Comparison of ENCODE assay signal across 2 cellular contexts in genomic region chr4:165588534-165589310, GRCh38.
TF ChIP-seq lines count a peak whose summit lies in the region.

No MANE protein-coding gene starts in this region.

TF ChIP-seq in GM23338, 12 proteins besides CTCF, POLR2A, EP300 and RAD21 (continued from another document):
- TF ChIP-seq STAT1 (IDR thresholded peaks at IDR 0.05; ENCODE audit: unreplicated experiment) (no peak), ZNF331 (CRISPR knock-in tag; IDR thresholded peaks at IDR 0.05; ENCODE audit: low read depth) (no peak), EZH2 (IDR thresholded peaks at IDR 0.05; ENCODE audit: low read depth, unreplicated experiment) (no peak), NANOG (IDR thresholded peaks at IDR 0.05; ENCODE audit: borderline replicate concordance) (no peak), ZNF114 (CRISPR knock-in tag; IDR thresholded peaks at IDR 0.05) (no peak), POLR2AphosphoS5 (IDR thresholded peaks at IDR 0.05; ENCODE audit: low read depth) (no peak), REST (IDR thresholded peaks at IDR 0.05; ENCODE audit: unreplicated experiment) (no peak)
- TF ChIP-seq, protein P1, sequence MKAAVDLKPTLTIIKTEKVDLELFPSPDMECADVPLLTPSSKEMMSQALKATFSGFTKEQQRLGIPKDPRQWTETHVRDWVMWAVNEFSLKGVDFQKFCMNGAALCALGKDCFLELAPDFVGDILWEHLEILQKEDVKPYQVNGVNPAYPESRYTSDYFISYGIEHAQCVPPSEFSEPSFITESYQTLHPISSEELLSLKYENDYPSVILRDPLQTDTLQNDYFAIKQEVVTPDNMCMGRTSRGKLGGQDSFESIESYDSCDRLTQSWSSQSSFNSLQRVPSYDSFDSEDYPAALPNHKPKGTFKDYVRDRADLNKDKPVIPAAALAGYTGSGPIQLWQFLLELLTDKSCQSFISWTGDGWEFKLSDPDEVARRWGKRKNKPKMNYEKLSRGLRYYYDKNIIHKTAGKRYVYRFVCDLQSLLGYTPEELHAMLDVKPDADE (IDR thresholded peaks at IDR 0.05), result no peak
- TF ChIP-seq, protein P2, sequence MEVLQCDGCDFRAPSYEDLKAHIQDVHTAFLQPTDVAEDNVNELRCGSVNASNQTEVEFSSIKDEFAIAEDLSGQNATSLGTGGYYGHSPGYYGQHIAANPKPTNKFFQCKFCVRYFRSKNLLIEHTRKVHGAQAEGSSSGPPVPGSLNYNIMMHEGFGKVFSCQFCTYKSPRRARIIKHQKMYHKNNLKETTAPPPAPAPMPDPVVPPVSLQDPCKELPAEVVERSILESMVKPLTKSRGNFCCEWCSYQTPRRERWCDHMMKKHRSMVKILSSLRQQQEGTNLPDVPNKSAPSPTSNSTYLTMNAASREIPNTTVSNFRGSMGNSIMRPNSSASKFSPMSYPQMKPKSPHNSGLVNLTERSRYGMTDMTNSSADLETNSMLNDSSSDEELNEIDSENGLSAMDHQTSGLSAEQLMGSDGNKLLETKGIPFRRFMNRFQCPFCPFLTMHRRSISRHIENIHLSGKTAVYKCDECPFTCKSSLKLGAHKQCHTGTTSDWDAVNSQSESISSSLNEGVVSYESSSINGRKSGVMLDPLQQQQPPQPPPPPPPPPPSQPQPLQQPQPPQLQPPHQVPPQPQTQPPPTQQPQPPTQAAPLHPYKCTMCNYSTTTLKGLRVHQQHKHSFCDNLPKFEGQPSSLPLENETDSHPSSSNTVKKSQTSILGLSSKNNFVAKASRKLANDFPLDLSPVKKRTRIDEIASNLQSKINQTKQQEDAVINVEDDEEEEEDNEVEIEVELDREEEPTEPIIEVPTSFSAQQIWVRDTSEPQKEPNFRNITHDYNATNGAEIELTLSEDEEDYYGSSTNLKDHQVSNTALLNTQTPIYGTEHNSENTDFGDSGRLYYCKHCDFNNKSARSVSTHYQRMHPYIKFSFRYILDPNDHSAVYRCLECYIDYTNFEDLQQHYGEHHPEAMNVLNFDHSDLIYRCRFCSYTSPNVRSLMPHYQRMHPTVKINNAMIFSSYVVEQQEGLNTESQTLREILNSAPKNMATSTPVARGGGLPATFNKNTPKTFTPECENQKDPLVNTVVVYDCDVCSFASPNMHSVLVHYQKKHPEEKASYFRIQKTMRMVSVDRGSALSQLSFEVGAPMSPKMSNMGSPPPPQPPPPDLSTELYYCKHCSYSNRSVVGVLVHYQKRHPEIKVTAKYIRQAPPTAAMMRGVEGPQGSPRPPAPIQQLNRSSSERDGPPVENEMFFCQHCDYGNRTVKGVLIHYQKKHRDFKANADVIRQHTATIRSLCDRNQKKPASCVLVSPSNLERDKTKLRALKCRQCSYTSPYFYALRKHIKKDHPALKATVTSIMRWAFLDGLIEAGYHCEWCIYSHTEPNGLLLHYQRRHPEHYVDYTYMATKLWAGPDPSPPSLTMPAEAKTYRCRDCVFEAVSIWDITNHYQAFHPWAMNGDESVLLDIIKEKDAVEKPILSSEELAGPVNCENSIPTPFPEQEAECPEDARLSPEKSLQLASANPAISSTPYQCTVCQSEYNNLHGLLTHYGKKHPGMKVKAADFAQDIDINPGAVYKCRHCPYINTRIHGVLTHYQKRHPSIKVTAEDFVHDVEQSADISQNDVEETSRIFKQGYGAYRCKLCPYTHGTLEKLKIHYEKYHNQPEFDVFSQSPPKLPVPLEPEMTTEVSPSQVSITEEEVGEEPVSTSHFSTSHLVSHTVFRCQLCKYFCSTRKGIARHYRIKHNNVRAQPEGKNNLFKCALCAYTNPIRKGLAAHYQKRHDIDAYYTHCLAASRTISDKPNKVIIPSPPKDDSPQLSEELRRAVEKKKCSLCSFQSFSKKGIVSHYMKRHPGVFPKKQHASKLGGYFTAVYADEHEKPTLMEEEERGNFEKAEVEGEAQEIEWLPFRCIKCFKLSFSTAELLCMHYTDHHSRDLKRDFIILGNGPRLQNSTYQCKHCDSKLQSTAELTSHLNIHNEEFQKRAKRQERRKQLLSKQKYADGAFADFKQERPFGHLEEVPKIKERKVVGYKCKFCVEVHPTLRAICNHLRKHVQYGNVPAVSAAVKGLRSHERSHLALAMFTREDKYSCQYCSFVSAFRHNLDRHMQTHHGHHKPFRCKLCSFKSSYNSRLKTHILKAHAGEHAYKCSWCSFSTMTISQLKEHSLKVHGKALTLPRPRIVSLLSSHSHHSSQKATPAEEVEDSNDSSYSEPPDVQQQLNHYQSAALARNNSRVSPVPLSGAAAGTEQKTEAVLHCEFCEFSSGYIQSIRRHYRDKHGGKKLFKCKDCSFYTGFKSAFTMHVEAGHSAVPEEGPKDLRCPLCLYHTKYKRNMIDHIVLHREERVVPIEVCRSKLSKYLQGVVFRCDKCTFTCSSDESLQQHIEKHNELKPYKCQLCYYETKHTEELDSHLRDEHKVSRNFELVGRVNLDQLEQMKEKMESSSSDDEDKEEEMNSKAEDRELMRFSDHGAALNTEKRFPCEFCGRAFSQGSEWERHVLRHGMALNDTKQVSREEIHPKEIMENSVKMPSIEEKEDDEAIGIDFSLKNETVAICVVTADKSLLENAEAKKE (CRISPR knock-in tag; IDR thresholded peaks at IDR 0.05), result no peak

TF ChIP-seq in H1, 55 proteins besides CTCF, POLR2A, EP300 and RAD21 (continued from another document):
- TF ChIP-seq RNF2 (IDR thresholded peaks at IDR 0.05; ENCODE audit: borderline replicate concordance, low read depth, low read length, missing control alignments, poor library complexity, severe bottlenecking) (no peak), YY1 (IDR thresholded peaks at IDR 0.05; ENCODE audit: low read depth, low read length) (no peak), CREB1 (IDR thresholded peaks at IDR 0.05) (no peak), SIRT6 (IDR thresholded peaks at IDR 0.05; ENCODE audit: low read length) (no peak), TAF1 (IDR thresholded peaks at IDR 0.05; ENCODE audit: low read depth, low read length) (no peak)
